In genomic region chr13:48579167-48579918, GRCh38 we compare ENCODE assay signal across 1 cellular context.
A peak's percentile ranks its signal among the peaks of the same experiment; 100 is the strongest.
TF ChIP-seq lines count a peak whose summit lies in the region.

No MANE protein-coding gene starts in this region.

TF ChIP-seq in GM12878, 131 proteins besides CTCF, POLR2A, EP300 and RAD21 (continued from another document and continues in another):
- TF ChIP-seq BACH1 (IDR thresholded peaks at IDR 0.05; ENCODE audit: borderline replicate concordance) (peak; percentile 91; the same call in 1 of the 2 replicates), SKIL (IDR thresholded peaks at IDR 0.05; ENCODE audit: low read depth, poor library complexity, severe bottlenecking) (peak; percentile 98), SMAD1 (IDR thresholded peaks at IDR 0.05; ENCODE audit: low read depth, partially characterized antibody) (no peak), KDM1A (IDR thresholded peaks at IDR 0.05; ENCODE audit: borderline replicate concordance) (no peak), RELB (IDR thresholded peaks at IDR 0.05; ENCODE audit: low read depth) (peak; percentile 96), IRF5 (IDR thresholded peaks at IDR 0.05; ENCODE audit: borderline replicate concordance) (no peak), STAT3 (IDR thresholded peaks at IDR 0.05; ENCODE audit: low read depth, low read length) (peak; percentile 97), IRF4 (IDR thresholded peaks at IDR 0.05; ENCODE audit: low read depth, low read length) (peak; percentile 99), NR2C2 (IDR thresholded peaks at IDR 0.05; ENCODE audit: borderline replicate concordance, control insufficient read depth, insufficient read length, low read depth) (no peak), TAF1 (IDR thresholded peaks at IDR 0.05; ENCODE audit: borderline replicate concordance, low read depth, low read length) (no peak), WRNIP1 (IDR thresholded peaks at IDR 0.05; ENCODE audit: borderline replicate concordance, low read depth, low read length) (no peak), EZH2 (IDR thresholded peaks at IDR 0.05; ENCODE audit: borderline replicate concordance, control insufficient read depth, low read depth, low read length) (no peak), ZBED1 (IDR thresholded peaks at IDR 0.05; ENCODE audit: borderline replicate concordance) (peak; percentile 96), RB1 (IDR thresholded peaks at IDR 0.05; ENCODE audit: borderline replicate concordance) (no peak), MEF2A (IDR thresholded peaks at IDR 0.05; ENCODE audit: insufficient read depth, low read depth, low read length) (peak; percentile 95), SRF (IDR thresholded peaks at IDR 0.05; ENCODE audit: low read depth in 2 of 2, low read length in 2 of 2) (peak in 1 of 2 experiments; percentile 75; a peak in 2 of 4 replicates), STAT1 (conservative IDR thresholded peaks at IDR 0.05) (no peak), KAT2A (conservative IDR thresholded peaks at IDR 0.05; ENCODE audit: control insufficient read depth, low read depth, low read length) (no peak), NKRF (conservative IDR thresholded peaks at IDR 0.05) (0 out of 2 replicates have a peak, but pooled peaks have one; percentile 26), USF1 (IDR thresholded peaks at IDR 0.05; ENCODE audit: borderline replicate concordance, extremely low read length, insufficient read depth, low read depth, low read length) (no peak), MYC (IDR thresholded peaks at IDR 0.05; ENCODE audit: insufficient read depth, insufficient read length, insufficient replicate concordance, low read length, severe bottlenecking) (no peak), ZNF592 (IDR thresholded peaks at IDR 0.05) (0 out of 2 replicates have a peak, but pooled peaks have one; percentile 62), PAX5 (IDR thresholded peaks at IDR 0.05; ENCODE audit: borderline replicate concordance, low read depth, low read length) (peak; percentile 96), GATAD2B (conservative IDR thresholded peaks at IDR 0.05; ENCODE audit: low read depth) (peak; percentile 88; the same call in 1 of the 2 replicates), PKNOX1 (IDR thresholded peaks at IDR 0.05) (no peak), ZNF217 (IDR thresholded peaks at IDR 0.05) (peak; percentile 80; the same call in 1 of the 2 replicates), RUNX3 (IDR thresholded peaks at IDR 0.05; ENCODE audit: low read length) (peak; percentile 99), SIN3A (IDR thresholded peaks at IDR 0.05; ENCODE audit: low read depth, low read length) (no peak), FOXK2 (IDR thresholded peaks at IDR 0.05) (no peak), ZNF622 (IDR thresholded peaks at IDR 0.05) (no peak), E4F1 (IDR thresholded peaks at IDR 0.05; ENCODE audit: borderline replicate concordance, partially characterized antibody) (no peak), IKZF1 (conservative IDR thresholded peaks at IDR 0.05) (peak; percentile 99), E2F4 (IDR thresholded peaks at IDR 0.05; ENCODE audit: low read depth, low read length) (no peak), SMC3 (IDR thresholded peaks at IDR 0.05; ENCODE audit: borderline replicate concordance, low read length) (peak; percentile 16; the same call in 1 of the 2 replicates), SUPT20H (IDR thresholded peaks at IDR 0.05; ENCODE audit: borderline replicate concordance, control insufficient read depth, low read depth, low read length) (no peak), IKZF2 (IDR thresholded peaks at IDR 0.05) (peak; percentile 99 to 100), SMAD5 (IDR thresholded peaks at IDR 0.05; ENCODE audit: low read depth) (no peak), ZBTB4 (CRISPR knock-in tag; IDR thresholded peaks at IDR 0.05) (no peak), CHD4 (IDR thresholded peaks at IDR 0.05) (no peak)
